18 cellular contexts compared by ENCODE assay signal in genomic region chr21:42474982-42475381, GRCh38. TPM values are rescaled to one million over a fixed set of nuclear protein-coding genes. Genes with fewer than 3 reads are reported as not detected.
DNase-seq lines count a peak whose midpoint lies in the region; ATAC-seq and TF ChIP-seq lines count a peak whose summit lies in the region.
"Had no signal": no experiment of that assay in that cellular context is flagged by ENCODE, and none has a peak within 500 bp of the region (broad histone marks: within the 10 kb centered on the region; RNA-seq: fewer than 3 reads in every experiment).

No MANE protein-coding gene starts in this region.

- H3K27ac ChIP-seq in WERI-Rb-1 (no peak overlapping the region), foreskin keratinocyte (no peak overlapping the region), smooth muscle cell (ENCODE audit: low read depth) (peak overlapping the region; percentile 49)
- H3K27ac ChIP-seq: cardiac muscle cell, right atrium auricular region, thoracic aorta had no signal

- DNase-seq in WERI-Rb-1 = peak; percentile 2
- DNase-seq in foreskin keratinocyte = peak; percentile 35 to 68
- DNase-seq in smooth muscle cell (lab: John Stamatoyannopoulos, UW; ENCODE audit: unreplicated experiment) = no peak
- no peak for DNase-seq in NOMO-1 (lab: John Stamatoyannopoulos, UW; ENCODE audit: unreplicated experiment in 2 of 2)
- no peak for DNase-seq in MG63
- DNase-seq in T1000 (lab: John Stamatoyannopoulos, UW) = no peak
- DNase-seq: activated T-cell treated with anti-CD3 and anti-CD28 coated beads for 4 hours; C1 segment of cervical spinal cord; effector memory CD8-positive, alpha-beta T cell; NCI-H2081 treated with DMSO at 0.1 percent for 48 hours; RPMI8226; stimulated activated CD4-positive, alpha-beta T cell treated with anti-CD3 and anti-CD28 coated beads, Interleukin-1b, Interleukin-23, amount 100 ng/mL, for 48 hours; T-helper 2 cell had no signal

- H3K9ac ChIP-seq in smooth muscle cell (ENCODE audit: low read depth) = no peak overlapping the region

- H3K27me3 ChIP-seq in WERI-Rb-1 (ENCODE audit: insufficient read depth, low read depth, severe bottlenecking) = no peaks in the 10 kb centered on the region
- H3K27me3 ChIP-seq in foreskin keratinocyte = peaks cover 2% of the 10 kb centered on the region
- H3K27me3 ChIP-seq in smooth muscle cell (ENCODE audit: low read depth) = no peaks in the 10 kb centered on the region
- H3K27me3 ChIP-seq in MG63 = 0 out of 2 replicates have a peak, but pooled peaks cover 2% of the 10 kb centered on the region
- H3K27me3 ChIP-seq: cardiac muscle cell, right atrium auricular region had no signal

- H3K36me3 ChIP-seq in WERI-Rb-1 (no peaks in the 10 kb centered on the region), smooth muscle cell (ENCODE audit: low read depth) (no peaks in the 10 kb centered on the region), MG63 (no peaks in the 10 kb centered on the region)
- H3K36me3 ChIP-seq: cardiac muscle cell, right atrium auricular region, thoracic aorta had no signal

- peaks cover 18% of the 10 kb centered on the region for H3F3A ChIP-seq in smooth muscle cell (ENCODE audit: low read depth)

- H3K4me3 ChIP-seq in WERI-Rb-1 (ENCODE audit: low read depth, low read length) (no peak overlapping the region), smooth muscle cell (no peak overlapping the region), MG63 (no peak overlapping the region)
- H3K4me3 ChIP-seq: cardiac muscle cell, right atrium auricular region, thoracic aorta had no signal

- TF ChIP-seq CTCF in WERI-Rb-1 (IDR thresholded peaks at IDR 0.05; ENCODE audit: low read depth, low read length) = no peak
- no peak for TF ChIP-seq CTCF in foreskin keratinocyte (conservative IDR thresholded peaks at IDR 0.05)
- no peak for TF ChIP-seq CTCF in smooth muscle cell (IDR thresholded peaks at IDR 0.05; ENCODE audit: borderline replicate concordance, insufficient read depth, poor library complexity, severe bottlenecking)

- H3K9me3 ChIP-seq in WERI-Rb-1 (ENCODE audit: severe bottlenecking) (no peaks in the 10 kb centered on the region), smooth muscle cell (replicated peaks; ENCODE audit: low read depth) (no peaks in the 10 kb centered on the region), MG63 (no peaks in the 10 kb centered on the region)
- H3K9me3 ChIP-seq: right atrium auricular region, thoracic aorta had no signal

- ATAC-seq in HG03039 (IDR thresholded peaks at IDR 0.05; ENCODE audit: unreplicated experiment) (peak; percentile 4), foreskin keratinocyte (peak; percentile 25)

- H3K4me1 ChIP-seq in foreskin keratinocyte (peaks cover 11% of the 10 kb centered on the region), smooth muscle cell (ENCODE audit: low read depth) (no peaks in the 10 kb centered on the region)
- H3K4me1 ChIP-seq: right atrium auricular region had no signal

- no peaks in the 10 kb centered on the region for H3K79me2 ChIP-seq in smooth muscle cell (ENCODE audit: low read depth)

- H2AFZ ChIP-seq in smooth muscle cell (ENCODE audit: low read depth) = no peak overlapping the region

- 38% methylated on average over 7 of the region's 7 CpGs for WGBS in smooth muscle cell (ENCODE audit: low lambda C conversion rate)

- no peaks in the 10 kb centered on the region for H4K20me1 ChIP-seq in smooth muscle cell (ENCODE audit: low read depth)

- H3K4me2 ChIP-seq in smooth muscle cell = peak overlapping the region; percentile 56

RNA-seq across cellular contexts. Expression of gene RSPH1, which starts 21.0 kb away (rescaled TPM):
- total RNA-seq in foreskin keratinocyte = 0.11 TPM in 1 of 2 replicates, not detected in the other
- polyA plus RNA-seq in foreskin keratinocyte = 0.20 and 0.21 TPM in 2 replicates
- 0.13 TPM in 1 of 2 replicates, not detected in the other for total RNA-seq in smooth muscle cell
- 0.16 TPM in 1 of 2 replicates, not detected in the other for polyA plus RNA-seq in smooth muscle cell
- total RNA-seq in MG63 (2014; rRNA removed; shearing (Covaris generic); ENCODE audit: low replicate concordance) = not detected in 2 replicates
- total RNA-seq: lung microvascular endothelial cell, right atrium auricular region had no signal

RNA-seq across cellular contexts. Expression of gene SLC37A1, which starts 38.7 kb away (rescaled TPM):
- total RNA-seq in foreskin keratinocyte = 5.4 and 7.5 TPM in 2 replicates
- 3.2 and 3.5 TPM in 2 replicates for polyA plus RNA-seq in foreskin keratinocyte
- 18.0 and 19.4 TPM in 2 replicates for total RNA-seq in smooth muscle cell
- 14.6 and 15.0 TPM in 2 replicates for polyA plus RNA-seq in smooth muscle cell
- total RNA-seq in MG63 (2014; rRNA removed; shearing (Covaris generic); ENCODE audit: low replicate concordance) = 2.1 and 5.0 TPM in 2 replicates

Comparison
In these comparisons a context has a peak if more than half of its experiments do, and no peak if none do; other contexts are left out.
1. DNase-seq: peak in WERI-Rb-1 (single experiment) and foreskin keratinocyte (2 of 2); none in smooth muscle cell (single experiment), NOMO-1 (0 of 2), MG63 (single experiment) and T1000 (single experiment).